Comparison of ENCODE assay signal across 30 cellular contexts in the genomic region with DNA sequence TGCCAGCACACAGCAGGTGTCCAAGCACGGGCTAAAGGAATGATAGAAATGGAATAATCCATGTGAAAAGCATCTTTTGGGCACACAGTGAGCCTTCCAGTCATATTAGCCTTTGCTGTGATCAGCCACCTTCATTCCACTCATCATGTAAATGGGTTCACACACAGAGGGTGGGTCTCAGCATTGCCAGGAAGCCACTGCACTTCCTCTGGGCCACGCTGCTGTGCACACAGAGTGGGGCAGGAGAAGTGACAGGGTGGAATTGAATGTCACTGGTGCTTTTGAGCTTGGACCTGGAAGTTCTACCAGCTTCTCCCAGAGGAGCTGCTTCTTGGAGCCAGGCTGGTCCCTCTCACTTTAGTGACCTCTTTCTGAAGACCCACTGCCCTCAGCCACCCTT.
DNase-seq lines count a peak whose midpoint lies in the region; ATAC-seq and TF ChIP-seq lines count a peak whose summit lies in the region.
"Had no signal": no experiment of that assay in that cellular context is flagged by ENCODE, and none has a peak within 500 bp of the region (broad histone marks: within the 10 kb centered on the region; RNA-seq: fewer than 3 reads in every experiment).

No MANE protein-coding gene starts in this region.

- H3K23ac ChIP-seq in mesendoderm (ENCODE audit: low read length): no peak overlapping the region

- H3K56ac ChIP-seq in mesendoderm (ENCODE audit: low read length): no peak overlapping the region

- no peak overlapping the region for H3K18ac ChIP-seq in mesendoderm (ENCODE audit: low read length)

- H3K9me3 ChIP-seq in BLaER1: peaks cover 35% of the 10 kb centered on the region
- peaks cover 0 to 6% of the 10 kb centered on the region in 2 donors for H3K9me3 ChIP-seq in CD4-positive, alpha-beta memory T cell (ENCODE audit: control insufficient read depth in 1 of 2, low read length in 2 of 2)
- H3K9me3 ChIP-seq: neutrophil, thyroid gland, vagina had no signal

- H4K5ac ChIP-seq in mesendoderm (ENCODE audit: low read length): no peak overlapping the region

- H3K4me2 ChIP-seq in BLaER1: peak overlapping the region; percentile 63
- no peak overlapping the region for H3K4me2 ChIP-seq in mesendoderm (ENCODE audit: low read length)

- H3K79me2 ChIP-seq in mesendoderm (ENCODE audit: control insufficient read depth, insufficient read depth, low read length): no peaks in the 10 kb centered on the region

- ATAC-seq in activated B cell treated with CpG ODN at 0.5 μM for 24 hours (ENCODE audit: low read depth) (peak; percentile 62), naive B cell (ENCODE audit: low read depth in 2 of 2) (peak; percentile 46 to 55), HG03175 (IDR thresholded peaks at IDR 0.05; ENCODE audit: unreplicated experiment) (no peak)
- ATAC-seq: Panc1, sciatic nerve had no signal

- POLR2A ChIA-PET in CD4-positive, alpha-beta memory T cell (lab: Charles Lee; ENCODE audit: partially characterized antibody): interaction anchor here (0.6 to 0.7 kb wide), 2 partner anchors 32 to 255 kb away, joined by 3 read pairs; no protein-coding TSS in a partner anchor
- POLR2A ChIA-PET in activated B cell treated with CpG ODN at 0.5 μM for 24 hours (lab: Charles Lee): no interaction called here

- peaks cover 53% of the 10 kb centered on the region for H3K4me1 ChIP-seq in BLaER1
- H3K4me1 ChIP-seq in CD4-positive, alpha-beta memory T cell (ENCODE audit: insufficient read depth, low read length): peaks cover 51% of the 10 kb centered on the region
- no peaks in the 10 kb centered on the region for H3K4me1 ChIP-seq in mesendoderm (ENCODE audit: control insufficient read depth, low read depth, low read length)
- H3K4me1 ChIP-seq: thyroid gland, vagina had no signal

- WGBS in mesendoderm (ENCODE audit: extremely low coverage, insufficient coverage, low lambda C conversion rate): no CpG with 5 or more reads among the region's 2 CpGs

- H3K4me3 ChIP-seq in BLaER1 (no peak overlapping the region), mesendoderm (ENCODE audit: low read length) (no peak overlapping the region)
- peak overlapping the region in 1 of 2 donors; percentile 4 for H3K4me3 ChIP-seq in CD4-positive, alpha-beta memory T cell (ENCODE audit: low read length in 2 of 2)
- H3K4me3 ChIP-seq: GM23248, thyroid gland, vagina had no signal

- peak overlapping the region; percentile 30; the same call in 1 of the 2 replicates for H3K27ac ChIP-seq in BLaER1
- no peak overlapping the region for H3K27ac ChIP-seq in CD4-positive, alpha-beta memory T cell (ENCODE audit: low read depth, low read length)
- H3K27ac ChIP-seq in mesendoderm (ENCODE audit: low read depth, low read length): no peak overlapping the region
- H3K27ac ChIP-seq: epithelial cell of prostate, GM23248, neutrophil, thyroid gland, vagina, VCaP had no signal

- H3K27ac Mint-ChIP-seq in CD4-positive, alpha-beta memory T cell: peak overlapping the region in 5 of 7 donors; percentile 48 to 94 (median 81)
- H3K27ac Mint-ChIP-seq in activated B cell treated with CpG ODN at 0.5 μM for 24 hours: no peak overlapping the region
- peak overlapping the region in 1 of 6 donors; percentile 69 for H3K27ac Mint-ChIP-seq in naive B cell
- H3K27ac Mint-ChIP-seq: activated naive CD8-positive, alpha-beta T cell treated with anti-CD3 and anti-CD28 coated beads for 36 hours; activated T-helper 1 cell treated with anti-CD3 and anti-CD28 coated beads, Interleukin-12 subunit alpha, Interleukin-12 subunit beta, Interleukin-2, Interleukin-4 antibody, amounts not matched to agents 30 ng/mL and 10 ng/mL and 1 ng/mL, durations not matched to agents 14 hours and 24 hours and 36 hours had no signal

- no peak overlapping the region for H2BK15ac ChIP-seq in mesendoderm (replicated peaks; ENCODE audit: low read depth)

- peaks cover 30 to 60% (median 42%) of the 10 kb centered on the region in 4 donors for H3K4me1 Mint-ChIP-seq in CD4-positive, alpha-beta memory T cell
- peaks cover 51% of the 10 kb centered on the region for H3K4me1 Mint-ChIP-seq in activated B cell treated with CpG ODN at 0.5 μM for 24 hours
- peaks cover 34 to 55% (median 49%) of the 10 kb centered on the region in 3 donors for H3K4me1 Mint-ChIP-seq in naive B cell

- intact Hi-C loops in CD4-positive, alpha-beta memory T cell (cut with micrococcal nuclease): loop anchor here (10.0 kb wide), 1 partner anchor 243 kb away; no protein-coding TSS in a partner anchor
- intact Hi-C loops in activated B cell treated with CpG ODN at 0.5 μM for 24 hours (cut with micrococcal nuclease): no loop called here

- no peaks in the 10 kb centered on the region for H3K27me3 ChIP-seq in BLaER1
- H3K27me3 ChIP-seq in CD4-positive, alpha-beta memory T cell (ENCODE audit: insufficient read depth, low read length): no peaks in the 10 kb centered on the region
- H3K27me3 ChIP-seq in mesendoderm (ENCODE audit: insufficient read depth, low read length, poor library complexity): no peaks in the 10 kb centered on the region
- H3K27me3 ChIP-seq: thyroid gland, vagina had no signal

- H3K9ac ChIP-seq in BLaER1 (0 out of 2 replicates have a peak overlapping the region, but pooled peaks have one; percentile 15), mesendoderm (ENCODE audit: low read length) (no peak overlapping the region)
- H3K9ac ChIP-seq: GM23248 had no signal

- no peaks in the 10 kb centered on the region for H4K20me1 ChIP-seq in BLaER1

- H3K27me3 Mint-ChIP-seq in CD4-positive, alpha-beta memory T cell: no peaks in the 10 kb centered on the region
- no peaks in the 10 kb centered on the region for H3K27me3 Mint-ChIP-seq in activated B cell treated with CpG ODN at 0.5 μM for 24 hours
- no peaks in the 10 kb centered on the region for H3K27me3 Mint-ChIP-seq in naive B cell
- H3K27me3 Mint-ChIP-seq: activated naive CD8-positive, alpha-beta T cell treated with anti-CD3 and anti-CD28 coated beads for 36 hours had no signal

- H3K4me3 Mint-ChIP-seq in CD4-positive, alpha-beta memory T cell: peak overlapping the region in 7 of 8 donors; percentile 17 to 63 (median 48)
- H3K4me3 Mint-ChIP-seq in activated B cell treated with CpG ODN at 0.5 μM for 24 hours (no peak overlapping the region), naive B cell (peak overlapping the region in 7 of 8 donors; percentile 15 to 74 (median 61))
- H3K4me3 Mint-ChIP-seq: activated naive CD8-positive, alpha-beta T cell treated with anti-CD3 and anti-CD28 coated beads for 36 hours; activated T-helper 1 cell treated with anti-CD3 and anti-CD28 coated beads, Interleukin-12 subunit alpha, Interleukin-12 subunit beta, Interleukin-2, Interleukin-4 antibody, amounts not matched to agents 30 ng/mL and 10 ng/mL and 1 ng/mL, durations not matched to agents 14 hours and 24 hours and 36 hours had no signal

- H4K8ac ChIP-seq in mesendoderm (ENCODE audit: low read depth, low read length): no peak overlapping the region

- CTCF ChIA-PET in CD4-positive, alpha-beta memory T cell (lab: Charles Lee; ENCODE audit: partially characterized antibody): no interaction called here
- CTCF ChIA-PET in activated B cell treated with CpG ODN at 0.5 μM for 24 hours (lab: Charles Lee): no interaction called here

- no peak overlapping the region for H2BK120ac ChIP-seq in mesendoderm (ENCODE audit: low read depth, low read length)

- peaks cover 4 to 10% of the 10 kb centered on the region in 2 donors for H3K36me3 Mint-ChIP-seq in CD4-positive, alpha-beta memory T cell
- H3K36me3 Mint-ChIP-seq in activated B cell treated with CpG ODN at 0.5 μM for 24 hours (ENCODE audit: low read depth) (no peaks in the 10 kb centered on the region), naive B cell (peaks cover 0 to 10% of the 10 kb centered on the region in 2 donors)

- peaks cover 0 to 26% (median 17%) of the 10 kb centered on the region in 8 donors for H3K9me3 Mint-ChIP-seq in CD4-positive, alpha-beta memory T cell
- peaks cover 15% of the 10 kb centered on the region for H3K9me3 Mint-ChIP-seq in activated B cell treated with CpG ODN at 0.5 μM for 24 hours
- peaks cover 5 to 27% (median 12%) of the 10 kb centered on the region in 7 donors for H3K9me3 Mint-ChIP-seq in naive B cell

- H2AK5ac ChIP-seq in mesendoderm (ENCODE audit: low read length): no peak overlapping the region

- H3K79me1 ChIP-seq in mesendoderm (ENCODE audit: low read length): no peaks in the 10 kb centered on the region

- no peak overlapping the region for H3K4ac ChIP-seq in mesendoderm (ENCODE audit: low read depth, low read length)

- no peak overlapping the region for H2BK5ac ChIP-seq in mesendoderm (ENCODE audit: low read length)

- peak in 3 of 5 donors; percentile 17 to 33 (median 18) for DNase-seq in CD4-positive, alpha-beta memory T cell
- no peak for DNase-seq in activated B cell treated with CpG ODN at 0.5 μM for 24 hours
- peak; percentile 18 for DNase-seq in naive B cell
- DNase-seq in mesendoderm: no peak
- no peak for DNase-seq in NCI-H510A (lab: John Stamatoyannopoulos, UW)
- DNase-seq: activated CD4-positive, alpha-beta T cell treated with anti-CD3 and anti-CD28 coated beads for 48 hours; activated CD8-positive, alpha-beta memory T cell treated with anti-CD3 and anti-CD28 coated beads, Interleukin-2, amount 50 U/mL, for 48 hours; activated naive CD8-positive, alpha-beta T cell treated with anti-CD3 and anti-CD28 coated beads for 36 hours; aorta; Calu3; effector CD4-positive, alpha-beta T cell; GM23248; hippocampal formation; Karpas-422; mammary epithelial cell; NCI-H1417 treated with DMSO at 0.1 percent for 48 hours; NCI-H2081; SHP77; stimulated activated CD4-positive, alpha-beta T cell treated with anti-CD3 and anti-CD28 coated beads, Interleukin-12 subunit alpha, Interleukin-12 subunit beta, amount 100 ng/mL, for 4 hours; stimulated activated CD4-positive, alpha-beta T cell treated with anti-CD3 and anti-CD28 coated beads, Interleukin-2, amount 100 ng/mL, for 48 hours; thyroid gland had no signal

- no peak for TF ChIP-seq CTCF in activated B cell treated with CpG ODN at 0.5 μM for 24 hours (IDR thresholded peaks at IDR 0.05)

- H3K36me3 ChIP-seq in BLaER1 (no peaks in the 10 kb centered on the region), mesendoderm (ENCODE audit: control insufficient read depth, insufficient read depth, low read length) (no peaks in the 10 kb centered on the region)
- no peaks in the 10 kb centered on the region for H3K36me3 ChIP-seq in CD4-positive, alpha-beta memory T cell (ENCODE audit: insufficient read depth, low read length)
- H3K36me3 ChIP-seq: neutrophil, thyroid gland, vagina had no signal

Comparison
In these comparisons a context has a peak if more than half of its experiments do, and no peak if none do; other contexts are left out.
1. DNase-seq: peak in CD4-positive, alpha-beta memory T cell (3 of 5) and naive B cell (single experiment); none in activated B cell treated with CpG ODN at 0.5 μM for 24 hours (single experiment), mesendoderm (single experiment) and NCI-H510A (single experiment).